In the genomic region with DNA sequence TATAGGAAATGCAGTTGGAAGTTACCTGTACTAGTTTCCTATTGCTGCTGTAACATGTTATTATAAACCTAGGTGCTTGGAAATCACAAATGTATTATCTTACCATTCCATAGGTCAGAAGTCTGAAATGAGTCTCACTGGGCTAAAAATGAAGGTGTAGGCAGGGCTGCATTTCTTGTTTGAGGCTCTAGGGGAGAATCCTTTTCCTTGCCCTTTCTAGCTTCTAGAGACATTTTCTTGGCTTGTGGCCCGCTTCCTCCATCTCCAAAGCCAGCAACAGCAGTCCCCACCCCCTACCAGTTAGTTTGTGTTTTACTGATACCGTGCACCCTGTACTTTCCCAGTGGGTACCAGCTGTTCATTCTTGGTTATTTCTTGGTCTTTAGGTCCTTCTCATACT, we compare ENCODE assay signal across 24 cellular contexts.
"Had no signal": no experiment of that assay in that cellular context is flagged by ENCODE, and none has a peak within 500 bp of the region (broad histone marks: within the 10 kb centered on the region; RNA-seq: fewer than 3 reads in every experiment).

No MANE protein-coding gene starts in this region.

- H3K27ac ChIP-seq: epithelial cell of prostate, lower lobe of right lung, pancreas, right lobe of liver, suprapubic skin, transverse colon, uterus, WERI-Rb-1 had no signal

- H3K9me3 ChIP-seq: lower lobe of right lung, pancreas, right lobe of liver, suprapubic skin, transverse colon, uterus had no signal

- H3K27me3 ChIP-seq: pancreas, right lobe of liver, suprapubic skin, transverse colon, uterus had no signal

- DNase-seq: activated CD4-positive, alpha-beta T cell treated with anti-CD3 and anti-CD28 coated beads, Interleukin-2, amount 50 U/mL, for 4 hours; activated effector memory CD4-positive, alpha-beta T cell treated with anti-CD3 and anti-CD28 coated beads, Interleukin-2, amount 50 U/mL, for 16 hours; activated naive CD4-positive, alpha-beta T cell treated with anti-CD3 and anti-CD28 coated beads, Interleukin-2, amount 50 U/mL, for 16 hours; activated T-cell treated with anti-CD3 and anti-CD28 coated beads, Interleukin-2, amount 50 U/mL, for 72 hours; cerebellar nuclear complex; effector memory CD4-positive, alpha-beta T cell; foreskin fibroblast; hippocampal formation; lower lobe of right lung; natural killer cell; pancreas; right lobe of liver; small intestine; stimulated activated CD4-positive, alpha-beta T cell treated with anti-CD3 and anti-CD28 coated beads, Interleukin-15, amount 100 ng/mL, for 24 hours; stimulated activated CD4-positive, alpha-beta T cell treated with anti-CD3 and anti-CD28 coated beads, Interleukin-2, amount 100 ng/mL, for 48 hours; stimulated activated naive CD8-positive, alpha-beta T cell treated with anti-CD3 and anti-CD28 coated beads, Interleukin-15, amount 100 ng/mL, for 72 hours; transverse colon; uterus; WERI-Rb-1 had no signal

- FAIRE-seq: astrocyte, bronchial epithelial cell, keratinocyte, pancreas, small intestine had no signal

- ATAC-seq: activated T-cell treated with anti-CD3 and anti-CD28 coated beads, Interleukin-2, amount 50 U/mL, for 72 hours; lower lobe of right lung; natural killer cell; pancreas; right lobe of liver; stimulated activated naive CD8-positive, alpha-beta T cell treated with anti-CD3 and anti-CD28 coated beads, Interleukin-15, amount 100 ng/mL, for 72 hours had no signal

- H3K4me3 ChIP-seq: lower lobe of right lung, pancreas, right lobe of liver, suprapubic skin, transverse colon, uterus had no signal

- H3K4me1 ChIP-seq: lower lobe of right lung, pancreas, right lobe of liver, suprapubic skin, transverse colon, uterus had no signal

- H3K36me3 ChIP-seq: lower lobe of right lung, pancreas, right lobe of liver, suprapubic skin, transverse colon, uterus, WERI-Rb-1 had no signal
